24 cellular contexts compared by ENCODE assay signal in genomic region chr22:42639541-42640241, GRCh38. TPM values are rescaled to one million over a fixed set of nuclear protein-coding genes. Genes with fewer than 3 reads are reported as not detected.
DNase-seq lines count a peak whose midpoint lies in the region; ATAC-seq, FAIRE-seq and TF ChIP-seq lines count a peak whose summit lies in the region.
"Had no signal": no experiment of that assay in that cellular context is flagged by ENCODE, and none has a peak within 500 bp of the region (broad histone marks: within the 10 kb centered on the region; RNA-seq: fewer than 3 reads in every experiment).

No MANE protein-coding gene starts in this region.

- H3K27ac ChIP-seq in CD8-positive, alpha-beta T cell (ENCODE audit: low read depth, low read length): no peak overlapping the region
- H3K27ac ChIP-seq in GM12878 (ENCODE audit: control insufficient read depth, insufficient read depth) (no peak overlapping the region), gastrocnemius medialis (peak overlapping the region; percentile 41 to 96 (median 92))
- H3K27ac ChIP-seq: pancreas had no signal

- H3K9me3 ChIP-seq in CD8-positive, alpha-beta T cell (ENCODE audit: low read length): no peaks in the 10 kb centered on the region
- H3K9me3 ChIP-seq in GM12878 (replicated peaks; ENCODE audit: control insufficient read depth, insufficient read depth, low read length): no peaks in the 10 kb centered on the region
- no peaks in the 10 kb centered on the region for H3K9me3 ChIP-seq in gastrocnemius medialis
- H3K9me3 ChIP-seq: gastroesophageal sphincter, pancreas, tibial artery had no signal

- peaks cover 2% of the 10 kb centered on the region for H3K4me1 ChIP-seq in CD8-positive, alpha-beta T cell (ENCODE audit: insufficient read depth, low read length)
- peaks cover 19% of the 10 kb centered on the region for H3K4me1 ChIP-seq in GM12878 (ENCODE audit: control insufficient read depth, insufficient read depth, low read length)
- H3K4me1 ChIP-seq in gastrocnemius medialis: peaks cover 43 to 49% of the 10 kb centered on the region in 2 donors

- TF ChIP-seq CTCF in CD8-positive, alpha-beta T cell (IDR thresholded peaks at IDR 0.05): no peak
- TF ChIP-seq CTCF in GM12878 (IDR thresholded peaks at IDR 0.05 in 2 of 3, conservative IDR thresholded peaks at IDR 0.05 in 1 of 3; ENCODE audit: control insufficient read depth in 2 of 3, extremely low read depth in 1 of 3, insufficient read depth in 1 of 3, low read depth in 3 of 3, low read length in 3 of 3): no peak
- TF ChIP-seq CTCF in gastrocnemius medialis (IDR thresholded peaks at IDR 0.05 in 4 of 5, conservative IDR thresholded peaks at IDR 0.05 in 1 of 5): no peak

- no peaks in the 10 kb centered on the region for H3K27me3 ChIP-seq in CD8-positive, alpha-beta T cell (ENCODE audit: insufficient read depth, low read length)
- H3K27me3 ChIP-seq in H7 (ENCODE audit: control insufficient read depth, insufficient read depth, low read length) (no peaks in the 10 kb centered on the region), GM12878 (replicated peaks in 1 of 2; ENCODE audit: control insufficient read depth in 2 of 2, insufficient read depth in 2 of 2, low read length in 1 of 2) (no peaks in the 10 kb centered on the region), gastrocnemius medialis (no peaks in the 10 kb centered on the region)
- H3K27me3 ChIP-seq: gastroesophageal sphincter, pancreas, tibial artery had no signal

- TF ChIP-seq EP300 in GM12878 (IDR thresholded peaks at IDR 0.05; ENCODE audit: borderline replicate concordance in 1 of 2, control insufficient read depth in 1 of 2, low read depth in 2 of 2, low read length in 2 of 2): no peak

- intact Hi-C loops in CD8-positive, alpha-beta T cell (cut with DNase I, micrococcal nuclease): loop anchor here in 1 of 2 experiments (10.0 kb wide), 1 partner anchor 215 kb away; the partner anchor contains the start of gene ARFGAP3
- intact Hi-C loops in GM12878 (cut with micrococcal nuclease; ENCODE audit: unreplicated experiment): no loop called here
- intact Hi-C loops in gastrocnemius medialis (cut with DNase I; ENCODE audit: low total_unique reads): no loop called here

- H2AFZ ChIP-seq in GM12878 (ENCODE audit: control insufficient read depth, low read depth, low read length): no peak overlapping the region

- H3K27ac Mint-ChIP-seq in CD8-positive, alpha-beta T cell: no peak overlapping the region
- no peak overlapping the region for H3K27ac Mint-ChIP-seq in activated T-cell treated with anti-CD3 and anti-CD28 coated beads, Interleukin-2, amount 50 U/mL, for 72 hours
- H3K27ac Mint-ChIP-seq: activated CD4-positive, alpha-beta T cell treated with anti-CD3 and anti-CD28 coated beads for 36 hours; activated T-helper 2 cell treated with anti-CD3 and anti-CD28 coated beads, Interferon-gamma antibody, Interleukin-2, Interleukin-4, amounts not matched to agents 10 μg/mL and 5 μg/mL and 100 μg/mL, durations not matched to agents 14 hours and 24 hours and 36 hours had no signal

- H4K20me1 ChIP-seq in GM12878 (ENCODE audit: control insufficient read depth, insufficient read depth): no peaks in the 10 kb centered on the region; the same call in 1 of the 2 replicates

- H3K36me3 ChIP-seq in CD8-positive, alpha-beta T cell (ENCODE audit: insufficient read depth, low read length): peaks cover 6% of the 10 kb centered on the region
- H3K36me3 ChIP-seq in H7 (replicated peaks; ENCODE audit: control insufficient read depth, insufficient read depth, low read length) (no peaks in the 10 kb centered on the region; the same call in none of the 2 replicates), GM12878 (ENCODE audit: control insufficient read depth in 2 of 2, insufficient read depth in 2 of 2, low read length in 1 of 2) (peaks cover 0 to 4% of the 10 kb centered on the region in 2 experiments; a peak in 3 of 4 replicates), gastrocnemius medialis (peaks cover 0 to 6% of the 10 kb centered on the region in 2 donors)

- CTCF ChIA-PET in CD8-positive, alpha-beta T cell (lab: Charles Lee): no interaction called here
- CTCF ChIA-PET in GM12878 (lab: Yijun Ruan, JAX): interaction anchor here (1.0 to 1.4 kb wide), 2 partner anchors 16 to 180 kb away, joined by 3 to 4 read pairs; no protein-coding TSS in a partner anchor

- no peak overlapping the region for H3K4me3 Mint-ChIP-seq in CD8-positive, alpha-beta T cell
- no peak overlapping the region for H3K4me3 Mint-ChIP-seq in activated T-cell treated with anti-CD3 and anti-CD28 coated beads, Interleukin-2, amount 50 U/mL, for 72 hours
- H3K4me3 Mint-ChIP-seq: activated CD4-positive, alpha-beta T cell treated with anti-CD3 and anti-CD28 coated beads for 36 hours; memory B cell; naive thymus-derived CD8-positive, alpha-beta T cell; stimulated activated effector memory CD8-positive, alpha-beta T cell treated with anti-CD3 and anti-CD28 coated beads, Interleukin-12 subunit alpha, Interleukin-12 subunit beta, amount 100 ng/mL, for 72 hours had no signal

- SMC1A ChIA-PET in GM12878 (lab: Charles Lee; ENCODE audit: uncharacterized antibody, unreplicated experiment): no interaction called here

- no peak for TF ChIP-seq RAD21 in GM12878 (IDR thresholded peaks at IDR 0.05; ENCODE audit: insufficient read depth, low read depth, low read length)

- no TSS peak for BruUV-seq in GM12878 (replicated peaks; lab: Mats Ljungman, UMichigan)

- no peak overlapping the region for H3K4me3 ChIP-seq in CD8-positive, alpha-beta T cell (ENCODE audit: low read depth, low read length)
- H3K4me3 ChIP-seq in H7 (ENCODE audit: insufficient read depth, low read depth, low read length): no peak overlapping the region
- no peak overlapping the region for H3K4me3 ChIP-seq in GM12878
- no peak overlapping the region for H3K4me3 ChIP-seq in gastrocnemius medialis
- H3K4me3 ChIP-seq: gastroesophageal sphincter, pancreas, tibial artery had no signal

- peak; percentile 90 for FAIRE-seq in GM12878 (lab: Jason Lieb, UNC)
- FAIRE-seq: D721Med, GM19239, pancreas had no signal

- peaks cover 24% of the 10 kb centered on the region for H3K36me3 Mint-ChIP-seq in CD8-positive, alpha-beta T cell
- peaks cover 0 to 3% of the 10 kb centered on the region in 2 donors for H3K36me3 Mint-ChIP-seq in activated T-cell treated with anti-CD3 and anti-CD28 coated beads, Interleukin-2, amount 50 U/mL, for 72 hours (ENCODE audit: insufficient read depth in 2 of 2)

- TF ChIP-seq POLR2A in GM12878 (IDR thresholded peaks at IDR 0.05; ENCODE audit: low read depth, low read length): no peak
- no peak for TF ChIP-seq POLR2A in gastrocnemius medialis (IDR thresholded peaks at IDR 0.05)

- peak; percentile 46 for ATAC-seq in CD8-positive, alpha-beta T cell
- ATAC-seq in GM12878 (no peak), gastrocnemius medialis (no peak), HG03039 (IDR thresholded peaks at IDR 0.05; ENCODE audit: unreplicated experiment) (no peak)
- no peak for ATAC-seq in activated T-cell treated with anti-CD3 and anti-CD28 coated beads, Interleukin-2, amount 50 U/mL, for 72 hours (replicated peaks in 1 of 2)
- ATAC-seq: activated CD4-positive, alpha-beta T cell treated with anti-CD3 and anti-CD28 coated beads for 36 hours; gastroesophageal sphincter; pancreas; stimulated activated effector memory CD8-positive, alpha-beta T cell treated with anti-CD3 and anti-CD28 coated beads, Interleukin-12 subunit alpha, Interleukin-12 subunit beta, amount 100 ng/mL, for 72 hours had no signal

- no peak overlapping the region for H3K9ac ChIP-seq in GM12878 (ENCODE audit: control insufficient read depth, insufficient read depth, low read length)

- POLR2A ChIA-PET in CD8-positive, alpha-beta T cell (lab: Charles Lee): no interaction called here
- POLR2A ChIA-PET in GM12878 (lab: Charles Lee): no interaction called here

- peaks cover 7% of the 10 kb centered on the region for H3K4me1 Mint-ChIP-seq in CD8-positive, alpha-beta T cell (ENCODE audit: low read depth)
- peaks cover 7% of the 10 kb centered on the region for H3K4me1 Mint-ChIP-seq in activated T-cell treated with anti-CD3 and anti-CD28 coated beads, Interleukin-2, amount 50 U/mL, for 72 hours (ENCODE audit: low read depth)

- H3K27me3 Mint-ChIP-seq in CD8-positive, alpha-beta T cell (ENCODE audit: low read depth): no peaks in the 10 kb centered on the region
- no peaks in the 10 kb centered on the region for H3K27me3 Mint-ChIP-seq in activated T-cell treated with anti-CD3 and anti-CD28 coated beads, Interleukin-2, amount 50 U/mL, for 72 hours (ENCODE audit: low read depth)
- H3K27me3 Mint-ChIP-seq: activated CD4-positive, alpha-beta T cell treated with anti-CD3 and anti-CD28 coated beads for 36 hours; memory B cell; naive thymus-derived CD8-positive, alpha-beta T cell had no signal

- peaks cover 28% of the 10 kb centered on the region for H3K79me2 ChIP-seq in GM12878 (ENCODE audit: control insufficient read depth, insufficient read depth, low read length)

- in situ Hi-C loops in GM12878 (cut with MboI) (no loop called here), gastrocnemius medialis (cut with MboI; ENCODE audit: low sequenced_read_pairs in 4 of 4) (no loop called here)

- no peak for DNase-seq in CD8-positive, alpha-beta T cell
- DNase-seq in H7: peak; percentile 48
- DNase-seq in GM12878 (ENCODE audit: low read depth, low spot score): no peak
- DNase-seq in gastrocnemius medialis: no peak
- no peak for DNase-seq in Kasumi-1 (lab: John Stamatoyannopoulos, UW)
- DNase-seq in activated T-cell treated with anti-CD3 and anti-CD28 coated beads, Interleukin-2, amount 50 U/mL, for 72 hours: no peak
- DNase-seq: activated CD4-positive, alpha-beta T cell treated with anti-CD3 and anti-CD28 coated beads for 36 hours; caudate nucleus; naive thymus-derived CD8-positive, alpha-beta T cell; NCI-H2171 treated with DMSO at 0.1 percent for 48 hours; NCI-H526 treated with DMSO at 0.1 percent for 48 hours; pancreas; tibial artery had no signal

- RAD21 ChIA-PET in GM12878 (lab: Charles Lee; ENCODE audit: unreplicated experiment): interaction anchor here (1.5 kb wide), 1 partner anchor 16 kb away, joined by 3 read pairs; no protein-coding TSS in a partner anchor

- no peak overlapping the region for H3K4me2 ChIP-seq in GM12878 (ENCODE audit: control insufficient read depth, insufficient read depth)

- H3K9me3 Mint-ChIP-seq in CD8-positive, alpha-beta T cell: no peaks in the 10 kb centered on the region
- no peaks in the 10 kb centered on the region for H3K9me3 Mint-ChIP-seq in activated T-cell treated with anti-CD3 and anti-CD28 coated beads, Interleukin-2, amount 50 U/mL, for 72 hours
- H3K9me3 Mint-ChIP-seq: activated T-helper 2 cell treated with anti-CD3 and anti-CD28 coated beads, Interferon-gamma antibody, Interleukin-2, Interleukin-4, amounts not matched to agents 10 μg/mL and 5 μg/mL and 100 μg/mL, durations not matched to agents 14 hours and 24 hours and 36 hours; memory B cell; naive thymus-derived CD8-positive, alpha-beta T cell; stimulated activated effector memory CD8-positive, alpha-beta T cell treated with anti-CD3 and anti-CD28 coated beads, Interleukin-12 subunit alpha, Interleukin-12 subunit beta, amount 100 ng/mL, for 72 hours had no signal

- WGBS in GM12878 (ENCODE audit: insufficient coverage, insufficient replicate concordance, low lambda C conversion rate, missing lambda C conversion rate): 67% methylated on average over 9 of the region's 9 CpGs

RNA-seq across cellular contexts. Expression of gene ATP5MGL, which starts 0.7 kb away (rescaled TPM):
- 1 to 10 TPM; 3.4 to 5.0 TPM for total RNA-seq in CD8-positive, alpha-beta T cell
- 0.42 TPM in 1 of 2 replicates, not detected in the other for total RNA-seq in H7 (2014; rRNA removed; shearing (Covaris generic))
- total RNA-seq in GM12878 (2013; cell fraction: nucleolus; rRNA removed): 4.9 and 7.6 TPM in 2 replicates
- total RNA-seq in GM12878 (2014; rRNA removed): 0.22 and 0.40 TPM in 2 replicates
- total RNA-seq in GM12878 (2014; rRNA removed; fragmentation: Illumina TruSeq; extraction: Trizol): 0.85 TPM in 1 of 2 replicates, not detected in the other
- total RNA-seq in GM12878 (2021): 0.43 and 0.46 TPM in 2 replicates
- polyA plus RNA-seq in GM12878 (2011; ENCODE audit: low read depth): not detected
- 0.23 and 0.26 TPM in 2 replicates for polyA plus RNA-seq in GM12878 (2011; rRNA removed)
- not detected in 2 replicates for polyA plus RNA-seq in GM12878 (2011; cell fraction: cytosol; rRNA removed)
- polyA plus RNA-seq in GM12878 (2011; cell fraction: nucleus; rRNA removed): 0.51 and 0.52 TPM in 2 replicates
- not detected in 2 replicates for polyA plus RNA-seq in GM12878 (2012)
- not detected in 2 replicates for polyA plus RNA-seq in GM12878 (2014; fragmentation: Illumina TruSeq; extraction: Trizol)
- polyA plus RNA-seq in GM12878 (2014; fragmentation: Nextera tagmentation; extraction: Ambion mirVana): under 1 TPM; 0.24 to 0.60 TPM
- not detected in 2 replicates for polyA plus RNA-seq in GM12878 (2014; rRNA removed)
- under 1 TPM; 0.47 to 0.71 TPM for polyA plus RNA-seq in GM12878 (2016; fragmentation: Nextera tagmentation; extraction: Ambion mirVana)
- 1.6 and 2.0 TPM in 2 replicates for polyA minus RNA-seq in GM12878 (2011; rRNA and poly(A)+ RNA removed)
- not detected in 2 replicates for polyA minus RNA-seq in GM12878 (2011; cell fraction: cytosol; rRNA and poly(A)+ RNA removed)
- 3.0 and 3.5 TPM in 2 replicates for polyA minus RNA-seq in GM12878 (2011; cell fraction: nucleus; rRNA and poly(A)+ RNA removed)
- total RNA-seq in gastrocnemius medialis: not detected
- 1 to 10 TPM in 1 of 2 donors, under 1 TPM in 1; 0.31 to 1.2 TPM for total RNA-seq in activated T-cell treated with anti-CD3 and anti-CD28 coated beads, Interleukin-2, amount 50 U/mL, for 72 hours
- total RNA-seq: epithelial cell of proximal tubule, G401 had no signal
- polyA plus RNA-seq: adipose tissue, BJ had no signal

RNA-seq across cellular contexts. Expression of gene CYB5R3, which starts 9.5 kb away (rescaled TPM):
- 10 to 100 TPM; 43.8 to 50.2 TPM for total RNA-seq in CD8-positive, alpha-beta T cell
- total RNA-seq in H7 (2014; rRNA removed; shearing (Covaris generic)): 75.6 and 86.8 TPM in 2 replicates
- total RNA-seq in GM12878 (2013; cell fraction: nucleolus; rRNA removed): 38.2 and 40.3 TPM in 2 replicates
- total RNA-seq in GM12878 (2014; rRNA removed) (33.3 and 46.8 TPM in 2 replicates), GM12878 (2014; rRNA removed; fragmentation: Illumina TruSeq; extraction: Trizol) (20.5 and 22.9 TPM in 2 replicates), GM12878 (2021) (81.7 and 83.8 TPM in 2 replicates), gastrocnemius medialis (100 to 1,000 TPM in 2 of 4 donors, 10 to 100 TPM in 2; 44.3 to 163 (median 105) TPM)
- 23.6 TPM for polyA plus RNA-seq in GM12878 (2011; ENCODE audit: low read depth)
- polyA plus RNA-seq in GM12878 (2011; rRNA removed) (21.0 and 70.3 TPM in 2 replicates), GM12878 (2014; fragmentation: Illumina TruSeq; extraction: Trizol) (37.3 and 65.3 TPM in 2 replicates), GM12878 (2014; fragmentation: Nextera tagmentation; extraction: Ambion mirVana) (1 to 10 TPM; 2.0 to 3.5 TPM), GM12878 (2014; rRNA removed) (81.0 and 102 TPM in 2 replicates), GM12878 (2016; fragmentation: Nextera tagmentation; extraction: Ambion mirVana) (100 to 1,000 TPM; 104 to 119 TPM)
- polyA plus RNA-seq in GM12878 (2011; cell fraction: cytosol; rRNA removed): 82.7 and 87.2 TPM in 2 replicates
- polyA plus RNA-seq in GM12878 (2011; cell fraction: nucleus; rRNA removed): 56.1 and 64.4 TPM in 2 replicates
- 62.8 and 80.6 TPM in 2 replicates for polyA plus RNA-seq in GM12878 (2012)
- 49.7 and 58.4 TPM in 2 replicates for polyA minus RNA-seq in GM12878 (2011; rRNA and poly(A)+ RNA removed)
- 36.8 and 38.8 TPM in 2 replicates for polyA minus RNA-seq in GM12878 (2011; cell fraction: cytosol; rRNA and poly(A)+ RNA removed)
- 12.7 and 24.7 TPM in 2 replicates for polyA minus RNA-seq in GM12878 (2011; cell fraction: nucleus; rRNA and poly(A)+ RNA removed)
- total RNA-seq in activated T-cell treated with anti-CD3 and anti-CD28 coated beads, Interleukin-2, amount 50 U/mL, for 72 hours: 10 to 100 TPM; 60.7 to 67.1 TPM

RNA-seq across cellular contexts. Expression of gene POLDIP3, which starts 25.0 kb away (rescaled TPM):
- total RNA-seq in CD8-positive, alpha-beta T cell: 100 to 1,000 TPM in 1 of 2 experiments, 10 to 100 TPM in 1; 96.4 to 103 TPM
- total RNA-seq in H7 (2014; rRNA removed; shearing (Covaris generic)): 43.2 and 47.9 TPM in 2 replicates
- total RNA-seq in GM12878 (2013; cell fraction: nucleolus; rRNA removed): 25.8 and 29.0 TPM in 2 replicates
- total RNA-seq in GM12878 (2014; rRNA removed) (32.9 and 38.9 TPM in 2 replicates), GM12878 (2014; rRNA removed; fragmentation: Illumina TruSeq; extraction: Trizol) (25.9 and 27.0 TPM in 2 replicates), GM12878 (2021) (54.1 and 55.9 TPM in 2 replicates), gastrocnemius medialis (10 to 100 TPM; 19.7 to 28.7 (median 23.0) TPM)
- polyA plus RNA-seq in GM12878 (2011; ENCODE audit: low read depth): 37.9 TPM
- polyA plus RNA-seq in GM12878 (2011; rRNA removed) (35.6 and 54.2 TPM in 2 replicates), GM12878 (2014; fragmentation: Illumina TruSeq; extraction: Trizol) (43.3 and 52.6 TPM in 2 replicates), GM12878 (2014; fragmentation: Nextera tagmentation; extraction: Ambion mirVana) (10 to 100 TPM; 14.8 to 19.3 TPM), GM12878 (2014; rRNA removed) (46.4 and 49.3 TPM in 2 replicates), GM12878 (2016; fragmentation: Nextera tagmentation; extraction: Ambion mirVana) (10 to 100 TPM; 60.1 to 60.2 TPM)
- polyA plus RNA-seq in GM12878 (2011; cell fraction: cytosol; rRNA removed): 41.6 and 47.6 TPM in 2 replicates
- polyA plus RNA-seq in GM12878 (2011; cell fraction: nucleus; rRNA removed): 54.4 and 62.1 TPM in 2 replicates
- 39.1 and 43.5 TPM in 2 replicates for polyA plus RNA-seq in GM12878 (2012)
- 33.2 and 42.9 TPM in 2 replicates for polyA minus RNA-seq in GM12878 (2011; rRNA and poly(A)+ RNA removed)
- 13.8 and 18.2 TPM in 2 replicates for polyA minus RNA-seq in GM12878 (2011; cell fraction: cytosol; rRNA and poly(A)+ RNA removed)
- 14.7 and 20.4 TPM in 2 replicates for polyA minus RNA-seq in GM12878 (2011; cell fraction: nucleus; rRNA and poly(A)+ RNA removed)
- 100 to 1,000 TPM in 1 of 2 donors, 10 to 100 TPM in 1; 84.0 to 108 TPM for total RNA-seq in activated T-cell treated with anti-CD3 and anti-CD28 coated beads, Interleukin-2, amount 50 U/mL, for 72 hours

Comparison
In these comparisons a context has a peak if more than half of its experiments do, and no peak if none do; other contexts are left out.
1. H3K27ac ChIP-seq: peak in gastrocnemius medialis (4 of 4); none in CD8-positive, alpha-beta T cell (single experiment) and GM12878 (single experiment).